22 cellular contexts compared by ENCODE assay signal in genomic region chr1:247060771-247061170, GRCh38. TPM values are rescaled to one million over a fixed set of nuclear protein-coding genes. Genes with fewer than 3 reads are reported as not detected.
DNase-seq lines count a peak whose midpoint lies in the region; ATAC-seq, FAIRE-seq and TF ChIP-seq lines count a peak whose summit lies in the region.
"Had no signal": no experiment of that assay in that cellular context is flagged by ENCODE, and none has a peak within 500 bp of the region (broad histone marks: within the 10 kb centered on the region; RNA-seq: fewer than 3 reads in every experiment).

No MANE protein-coding gene starts in this region.

- peaks cover 14% of the 10 kb centered on the region for H4K20me1 ChIP-seq in HepG2 (ENCODE audit: insufficient read depth, low read length)
- H4K20me1 ChIP-seq: BLaER1 treated with 17β-estradiol and CSF1 and Interleukin-3, amounts not matched to agents 10 nM and 100 nM had no signal

- H3K27me3 ChIP-seq in HepG2 (ENCODE audit: control insufficient read depth in 1 of 2, insufficient read depth in 2 of 2, low read length in 2 of 2) (no peaks in the 10 kb centered on the region; a peak in 1 of 5 replicates), right lobe of liver (no peaks in the 10 kb centered on the region)
- H3K27me3 ChIP-seq: BE2C; BLaER1 treated with 17β-estradiol and CSF1 and Interleukin-3, amounts not matched to agents 10 nM and 100 nM had no signal

- intact Hi-C loops in HepG2 (cut with micrococcal nuclease; ENCODE audit: unreplicated experiment), result no loop called here
- intact Hi-C loops in right lobe of liver (cut with DNase I), result no loop called here

- CTCF ChIA-PET in HepG2 (lab: Yijun Ruan, JAX; ENCODE audit: low intra/inter-chr PET ratio, low total read pairs), result no interaction called here

- H3K79me2 ChIP-seq in HepG2 (ENCODE audit: insufficient read depth, low read length), result peaks cover 84% of the 10 kb centered on the region

- no peak for TF ChIP-seq RAD21 in HepG2 (CRISPR knock-in tag; IDR thresholded peaks at IDR 0.05)

- H3K4me2 ChIP-seq in HepG2 (ENCODE audit: low read depth, low read length), result no peak overlapping the region
- H3K4me2 ChIP-seq: GM23338 had no signal

- 81% methylated on average over 4 of the region's 4 CpGs for WGBS in HepG2 (ENCODE audit: low lambda C conversion rate)
- WGBS in right lobe of liver (ENCODE audit: insufficient coverage, low coverage, low lambda C conversion rate, missing lambda C conversion rate), result 77% methylated on average over 4 of the region's 4 CpGs

- DNase-seq in HepG2 (ENCODE audit: low spot score) (no peak), right lobe of liver (no peak), fibroblast of gingiva (ENCODE audit: low read depth) (peak; percentile 6), hypothalamus (lab: John Stamatoyannopoulos, UW) (no peak), UCSD-AML1 (lab: John Stamatoyannopoulos, UW; ENCODE audit: unreplicated experiment) (no peak), NCI-H1694 (lab: John Stamatoyannopoulos, UW) (no peak)
- DNase-seq: ACHN; AML-193; BE2C; Calu3; CD4-positive, alpha-beta memory T cell; COR-L47; DMS153; DND-41; H9 had no signal

- H3K4me1 ChIP-seq in HepG2 (ENCODE audit: insufficient read depth, low read length), result peaks cover 34% of the 10 kb centered on the region
- H3K4me1 ChIP-seq in right lobe of liver, result no peaks in the 10 kb centered on the region
- H3K4me1 ChIP-seq: BE2C had no signal

- H3K9me3 ChIP-seq in HepG2 (ENCODE audit: low read length), result peaks cover 23% of the 10 kb centered on the region; the same call in 1 of the 2 replicates
- H3K9me3 ChIP-seq in right lobe of liver, result peaks cover 0 to 12% (median 5%) of the 10 kb centered on the region in 4 donors

- in situ Hi-C loops in HepG2 (cut with HindIII; ENCODE audit: extremely low pct_ligation_motif_present, low pct_unique_long_range_greater_than_20kb), result no loop called here

- no peak overlapping the region for H2AFZ ChIP-seq in HepG2 (ENCODE audit: low read length)
- H2AFZ ChIP-seq: GM23338 had no signal

- no peak overlapping the region for H3K4me3 ChIP-seq in HepG2 (replicated peaks in 1 of 3; ENCODE audit: insufficient read depth in 1 of 3, low read depth in 2 of 3, low read length in 3 of 3)
- no peak overlapping the region for H3K4me3 ChIP-seq in right lobe of liver
- H3K4me3 ChIP-seq: GM23338 had no signal

- ATAC-seq in HepG2 (no peak), right lobe of liver (no peak)
- ATAC-seq: GM23338, HCT116 had no signal

- no peaks in the 10 kb centered on the region for H3K36me3 ChIP-seq in HepG2 (replicated peaks in 1 of 2; ENCODE audit: control insufficient read depth in 1 of 2, insufficient read depth in 2 of 2, low read length in 2 of 2)
- H3K36me3 ChIP-seq in right lobe of liver, result no peaks in the 10 kb centered on the region
- H3K36me3 ChIP-seq: BE2C had no signal

- no peak for TF ChIP-seq POLR2A in HepG2 (IDR thresholded peaks at IDR 0.05; ENCODE audit: insufficient read depth in 1 of 2, low read depth in 2 of 2, low read length in 2 of 2)
- TF ChIP-seq POLR2A in right lobe of liver (IDR thresholded peaks at IDR 0.05), result no peak

- POLR2A ChIA-PET in HepG2 (lab: Yijun Ruan, JAX), result no interaction called here

- FAIRE-seq in HepG2 (lab: Jason Lieb, UNC), result no peak
- peak; percentile 65 for FAIRE-seq in TTC549 (lab: Jason Lieb, UNC)
- FAIRE-seq: G401.6, GM12892 had no signal

- H3K27ac ChIP-seq in HepG2 (ENCODE audit: extremely low read length, insufficient read depth, low read length) (no peak overlapping the region), right lobe of liver (no peak overlapping the region)
- H3K27ac ChIP-seq: 22Rv1 had no signal

- TF ChIP-seq EP300 in HepG2 (IDR thresholded peaks at IDR 0.05; ENCODE audit: low read depth in 2 of 2, low read length in 2 of 2), result no peak
- no peak for TF ChIP-seq EP300 in HepG2 (CRISPR knock-in tag; IDR thresholded peaks at IDR 0.05; ENCODE audit: borderline replicate concordance)

- no peak overlapping the region for H3K9ac ChIP-seq in HepG2 (ENCODE audit: insufficient read depth, low read depth, low read length)
- H3K9ac ChIP-seq: BLaER1 treated with 17β-estradiol and CSF1 and Interleukin-3, amounts not matched to agents 10 nM and 100 nM had no signal

- TF ChIP-seq CTCF in HepG2 (CRISPR knock-in tag; IDR thresholded peaks at IDR 0.05), result no peak
- TF ChIP-seq CTCF in right lobe of liver (IDR thresholded peaks at IDR 0.05), result no peak

- BruUV-seq in HepG2 (replicated peaks; lab: Mats Ljungman, UMichigan), result no TSS peak

RNA-seq across cellular contexts. Expression of gene ZNF670, which starts 17.8 kb away (rescaled TPM):
- total RNA-seq in HepG2 (2016; rRNA removed; fragmentation: Illumina TruSeq; extraction: Trizol) (10.9 and 15.2 TPM in 2 replicates), right lobe of liver (1 to 10 TPM in 5 of 6 experiments, under 1 TPM in 1; 0.79 to 2.7 (median 1.5) TPM)
- 3.3 and 4.0 TPM in 2 replicates for total RNA-seq in HepG2 (2016; cell fraction: cytosol; rRNA removed; fragmentation: Illumina TruSeq; extraction: Trizol; ENCODE audit: low read depth)
- total RNA-seq in HepG2 (2016; cell fraction: insoluble cytoplasmic fraction; rRNA removed; fragmentation: Illumina TruSeq; extraction: Trizol), result 10.9 and 17.3 TPM in 2 replicates
- 6.3 and 7.0 TPM in 2 replicates for total RNA-seq in HepG2 (2016; cell fraction: membrane; rRNA removed; fragmentation: Illumina TruSeq; extraction: Trizol)
- 6.2 and 8.1 TPM in 2 replicates for total RNA-seq in HepG2 (2016; cell fraction: nucleus; rRNA removed; fragmentation: Illumina TruSeq; extraction: Trizol)
- 3.1 and 4.2 TPM in 2 replicates for polyA plus RNA-seq in HepG2 (2011; rRNA removed)
- 1.2 and 1.4 TPM in 2 replicates for polyA plus RNA-seq in HepG2 (2011; cell fraction: cytosol; rRNA removed)
- 2.3 and 2.7 TPM in 2 replicates for polyA plus RNA-seq in HepG2 (2011; cell fraction: nucleus; rRNA removed)
- 6.0 and 9.2 TPM in 2 replicates for polyA plus RNA-seq in HepG2 (2012)
- 0.41 and 0.53 TPM in 2 replicates for polyA plus RNA-seq in HepG2 (2016; cell fraction: cytosol; fragmentation: Illumina TruSeq; extraction: Trizol; ENCODE audit: low read depth)
- 13.4 and 14.2 TPM in 2 replicates for polyA plus RNA-seq in HepG2 (2016; cell fraction: insoluble cytoplasmic fraction; fragmentation: Illumina TruSeq; extraction: Trizol; ENCODE audit: low read depth)
- 2.0 and 2.3 TPM in 2 replicates for polyA plus RNA-seq in HepG2 (2016; cell fraction: membrane; fragmentation: Illumina TruSeq; extraction: Trizol; ENCODE audit: low read depth)
- 5.8 and 7.7 TPM in 2 replicates for polyA plus RNA-seq in HepG2 (2016; cell fraction: nucleus; fragmentation: Illumina TruSeq; extraction: Trizol; ENCODE audit: insufficient read depth, low read depth)
- 0.82 and 2.0 TPM in 2 replicates for polyA minus RNA-seq in HepG2 (2011; rRNA and poly(A)+ RNA removed; ENCODE audit: low replicate concordance)
- 4.1 and 4.4 TPM in 2 replicates for polyA minus RNA-seq in HepG2 (2011; cell fraction: cytosol; rRNA and poly(A)+ RNA removed)
- polyA minus RNA-seq in HepG2 (2011; cell fraction: nucleus; rRNA and poly(A)+ RNA removed), result 14.9 and 16.4 TPM in 2 replicates

RNA-seq across cellular contexts. Expression of gene ZNF669, which starts 43.4 kb away (rescaled TPM):
- total RNA-seq in HepG2 (2016; rRNA removed; fragmentation: Illumina TruSeq; extraction: Trizol) (13.6 and 14.6 TPM in 2 replicates), right lobe of liver (1 to 10 TPM in 5 of 6 experiments, under 1 TPM in 1; 0.90 to 2.6 (median 1.5) TPM)
- 2.4 and 3.5 TPM in 2 replicates for total RNA-seq in HepG2 (2016; cell fraction: cytosol; rRNA removed; fragmentation: Illumina TruSeq; extraction: Trizol; ENCODE audit: low read depth)
- 10.6 and 14.2 TPM in 2 replicates for total RNA-seq in HepG2 (2016; cell fraction: insoluble cytoplasmic fraction; rRNA removed; fragmentation: Illumina TruSeq; extraction: Trizol)
- 5.9 and 7.8 TPM in 2 replicates for total RNA-seq in HepG2 (2016; cell fraction: membrane; rRNA removed; fragmentation: Illumina TruSeq; extraction: Trizol)
- 9.1 and 11.4 TPM in 2 replicates for total RNA-seq in HepG2 (2016; cell fraction: nucleus; rRNA removed; fragmentation: Illumina TruSeq; extraction: Trizol)
- 2.8 and 3.1 TPM in 2 replicates for polyA plus RNA-seq in HepG2 (2011; rRNA removed)
- 1.6 and 2.7 TPM in 2 replicates for polyA plus RNA-seq in HepG2 (2011; cell fraction: cytosol; rRNA removed)
- polyA plus RNA-seq in HepG2 (2011; cell fraction: nucleus; rRNA removed), result 1.7 and 1.8 TPM in 2 replicates
- 3.2 and 4.3 TPM in 2 replicates for polyA plus RNA-seq in HepG2 (2012)
- 0.65 and 0.85 TPM in 2 replicates for polyA plus RNA-seq in HepG2 (2016; cell fraction: cytosol; fragmentation: Illumina TruSeq; extraction: Trizol; ENCODE audit: low read depth)
- polyA plus RNA-seq in HepG2 (2016; cell fraction: insoluble cytoplasmic fraction; fragmentation: Illumina TruSeq; extraction: Trizol; ENCODE audit: low read depth), result 6.7 and 7.5 TPM in 2 replicates
- 0.85 and 1.5 TPM in 2 replicates for polyA plus RNA-seq in HepG2 (2016; cell fraction: membrane; fragmentation: Illumina TruSeq; extraction: Trizol; ENCODE audit: low read depth)
- polyA plus RNA-seq in HepG2 (2016; cell fraction: nucleus; fragmentation: Illumina TruSeq; extraction: Trizol; ENCODE audit: insufficient read depth, low read depth), result 4.8 and 6.8 TPM in 2 replicates
- 5.8 and 7.0 TPM in 2 replicates for polyA minus RNA-seq in HepG2 (2011; rRNA and poly(A)+ RNA removed; ENCODE audit: low replicate concordance)
- polyA minus RNA-seq in HepG2 (2011; cell fraction: cytosol; rRNA and poly(A)+ RNA removed), result 3.7 and 4.6 TPM in 2 replicates
- 9.9 and 10.7 TPM in 2 replicates for polyA minus RNA-seq in HepG2 (2011; cell fraction: nucleus; rRNA and poly(A)+ RNA removed)

RNA-seq across cellular contexts. Expression of gene ZNF695, which starts 52.9 kb away (rescaled TPM):
- 11.6 and 13.2 TPM in 2 replicates for total RNA-seq in HepG2 (2016; rRNA removed; fragmentation: Illumina TruSeq; extraction: Trizol)
- total RNA-seq in HepG2 (2016; cell fraction: cytosol; rRNA removed; fragmentation: Illumina TruSeq; extraction: Trizol; ENCODE audit: low read depth), result 6.6 and 7.2 TPM in 2 replicates
- 13.2 and 13.6 TPM in 2 replicates for total RNA-seq in HepG2 (2016; cell fraction: insoluble cytoplasmic fraction; rRNA removed; fragmentation: Illumina TruSeq; extraction: Trizol)
- 9.5 and 11.6 TPM in 2 replicates for total RNA-seq in HepG2 (2016; cell fraction: membrane; rRNA removed; fragmentation: Illumina TruSeq; extraction: Trizol)
- total RNA-seq in HepG2 (2016; cell fraction: nucleus; rRNA removed; fragmentation: Illumina TruSeq; extraction: Trizol), result 10.1 and 13.3 TPM in 2 replicates
- 1.7 and 2.9 TPM in 2 replicates for polyA plus RNA-seq in HepG2 (2011; rRNA removed)
- polyA plus RNA-seq in HepG2 (2011; cell fraction: cytosol; rRNA removed), result 2.8 and 3.4 TPM in 2 replicates
- polyA plus RNA-seq in HepG2 (2011; cell fraction: nucleus; rRNA removed), result 2.0 and 2.5 TPM in 2 replicates
- polyA plus RNA-seq in HepG2 (2012), result 3.4 and 4.1 TPM in 2 replicates
- 6.4 and 9.5 TPM in 2 replicates for polyA plus RNA-seq in HepG2 (2016; cell fraction: cytosol; fragmentation: Illumina TruSeq; extraction: Trizol; ENCODE audit: low read depth)
- 9.2 and 10.4 TPM in 2 replicates for polyA plus RNA-seq in HepG2 (2016; cell fraction: insoluble cytoplasmic fraction; fragmentation: Illumina TruSeq; extraction: Trizol; ENCODE audit: low read depth)
- polyA plus RNA-seq in HepG2 (2016; cell fraction: membrane; fragmentation: Illumina TruSeq; extraction: Trizol; ENCODE audit: low read depth), result 7.3 and 9.4 TPM in 2 replicates
- 7.0 and 9.3 TPM in 2 replicates for polyA plus RNA-seq in HepG2 (2016; cell fraction: nucleus; fragmentation: Illumina TruSeq; extraction: Trizol; ENCODE audit: insufficient read depth, low read depth)
- polyA minus RNA-seq in HepG2 (2011; rRNA and poly(A)+ RNA removed; ENCODE audit: low replicate concordance), result 3.3 and 4.3 TPM in 2 replicates
- polyA minus RNA-seq in HepG2 (2011; cell fraction: cytosol; rRNA and poly(A)+ RNA removed), result 1.4 and 2.1 TPM in 2 replicates
- 8.6 and 11.1 TPM in 2 replicates for polyA minus RNA-seq in HepG2 (2011; cell fraction: nucleus; rRNA and poly(A)+ RNA removed)
- total RNA-seq in right lobe of liver, result not detected
- total RNA-seq: CD4-positive, alpha-beta memory T cell had no signal
- polyA plus RNA-seq: CD4-positive, alpha-beta memory T cell had no signal

Comparison
In these comparisons a context has a peak if more than half of its experiments do, and no peak if none do; other contexts are left out.
1. RNA of gene ZNF695, which starts 52.9 kb away (total RNA-seq): 6.6 to 13.6 TPM in HepG2; not detected in right lobe of liver; every median in the first group is over 4 times any median in the second.